ENCODE assay signal across 19 cellular contexts in the genomic region with DNA sequence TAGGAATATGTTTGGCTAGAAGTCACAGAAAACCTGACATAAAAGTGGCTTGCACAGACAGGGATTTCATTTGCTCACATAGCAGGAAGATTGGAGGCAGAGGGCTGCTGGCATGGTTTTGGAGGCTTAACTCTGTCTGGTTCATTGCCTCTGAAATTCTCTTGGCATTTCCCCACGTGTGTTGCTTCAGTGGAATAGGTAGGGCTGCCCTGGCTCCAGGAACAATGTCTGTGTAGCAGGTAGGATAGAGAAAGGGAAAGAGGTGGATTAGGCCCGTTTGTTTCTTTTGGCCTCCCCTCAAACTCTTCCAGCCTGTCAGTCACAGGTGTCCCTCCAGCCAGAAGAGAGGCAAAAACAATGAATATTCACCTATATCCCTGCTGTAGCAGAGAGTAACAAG.
"Had no signal": no experiment of that assay in that cellular context is flagged by ENCODE, and none has a peak within 500 bp of the region (broad histone marks: within the 10 kb centered on the region; RNA-seq: fewer than 3 reads in every experiment).

No MANE protein-coding gene starts in this region.

- DNase-seq: KBM-7, MG63, NCI-H1092, NCI-H1105 treated with DMSO at 0.1 percent for 48 hours, NCI-H1417 treated with DMSO at 0.1 percent for 48 hours, NCI-H146, NCI-H1694 treated with DMSO at 0.1 percent for 48 hours, NCI-H1930, NCI-H2081, NCI-H2107, NCI-H2227 treated with DMSO at 0.1 percent for 48 hours, NCI-H510A, NCI-H524 treated with DMSO at 0.1 percent for 48 hours, NCI-H69, NCI-H774, SHP77 treated with DMSO at 0.1 percent for 48 hours, SJCRH30 had no signal

- ATAC-seq: Panc1, PC-3 had no signal
